ENCODE assay signal across 10 cellular contexts in the genomic region with DNA sequence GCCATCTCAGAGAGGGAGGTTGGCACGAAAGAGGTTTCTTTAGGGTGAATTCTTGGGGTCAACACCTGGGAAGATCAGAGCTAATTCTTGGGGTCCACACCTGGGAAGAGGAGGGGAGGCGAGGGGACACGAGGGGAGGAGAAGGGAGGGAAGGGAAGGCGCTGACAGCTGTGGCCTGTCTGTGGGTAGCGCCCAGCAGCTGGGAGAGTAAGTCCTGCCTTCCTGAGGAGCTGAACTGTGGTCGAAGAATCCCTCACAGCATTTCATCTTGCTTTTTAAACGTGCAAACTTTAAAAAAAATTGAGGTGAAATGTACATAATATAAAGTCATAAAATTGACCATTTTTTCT.
"Had no signal": no experiment of that assay in that cellular context is flagged by ENCODE, and none has a peak within 500 bp of the region (broad histone marks: within the 10 kb centered on the region; RNA-seq: fewer than 3 reads in every experiment).

No MANE protein-coding gene starts in this region.

- ATAC-seq: foreskin keratinocyte; naive thymus-derived CD8-positive, alpha-beta T cell had no signal

- H3K27ac ChIP-seq: foreskin keratinocyte, prostate gland, SJSA1 had no signal

- H3K4me1 ChIP-seq: foreskin keratinocyte, prostate gland, SJSA1, tibial nerve had no signal

- DNase-seq: activated CD4-positive, alpha-beta T cell treated with anti-CD3 and anti-CD28 coated beads, Interleukin-2, amount 50 U/mL, for 4 hours; activated CD4-positive, CD25-positive, alpha-beta regulatory T cell treated with anti-CD3 and anti-CD28 coated beads, Interleukin-2, amount 50 U/mL, for 72 hours; activated naive CD8-positive, alpha-beta T cell treated with anti-CD3 and anti-CD28 coated beads for 36 hours; activated T-cell treated with anti-CD3 and anti-CD28 coated beads, Interleukin-2, amount 50 U/mL, for 1 hour; foreskin keratinocyte; naive thymus-derived CD8-positive, alpha-beta T cell; nucleus accumbens had no signal

- H3K27me3 ChIP-seq: foreskin keratinocyte, SJSA1, tibial nerve had no signal

- H3K36me3 ChIP-seq: prostate gland, SJSA1, tibial nerve had no signal

- H3K4me3 ChIP-seq: prostate gland, SJSA1, tibial nerve had no signal

- H3K9me3 ChIP-seq: prostate gland, SJSA1, tibial nerve had no signal
